ENCODE assay signal across 1 cellular context in the genomic region with DNA sequence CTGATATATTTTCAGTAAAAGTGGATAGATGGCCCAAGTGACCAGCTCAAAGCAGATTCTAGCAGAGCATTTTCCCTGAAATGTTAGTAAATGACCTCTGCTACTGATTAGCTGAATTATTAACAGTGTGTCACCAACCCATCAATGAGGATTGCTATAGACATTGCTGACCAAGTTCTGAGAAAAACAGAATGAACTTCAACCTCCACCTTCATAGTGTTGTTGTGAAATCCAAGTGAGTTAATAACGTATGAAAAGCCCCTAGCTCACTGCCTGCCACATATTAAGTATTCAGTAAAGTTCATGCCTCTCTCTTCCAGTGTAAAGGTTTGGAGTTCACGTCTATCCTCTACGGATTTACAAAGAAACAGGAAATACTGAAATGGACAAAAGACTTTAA.
TF ChIP-seq lines count a peak whose summit lies in the region.

No MANE protein-coding gene starts in this region.

TF ChIP-seq in HepG2, 621 proteins besides CTCF, POLR2A, EP300 and RAD21 (continued from another document and continues in another):
- TF ChIP-seq ZSCAN9 (CRISPR knock-in tag; IDR thresholded peaks at IDR 0.05; ENCODE audit: borderline replicate concordance) (peak; percentile 51; the same call in 1 of the 2 replicates), NONO (IDR thresholded peaks at IDR 0.05) (no peak), NONO (CRISPR knock-in tag; conservative IDR thresholded peaks at IDR 0.05) (no peak), SOX5 (CRISPR knock-in tag; IDR thresholded peaks at IDR 0.05; ENCODE audit: borderline replicate concordance) (peak; percentile 67; the same call in 1 of the 2 replicates), ZNF460 (CRISPR knock-in tag; IDR thresholded peaks at IDR 0.05; ENCODE audit: borderline replicate concordance) (no peak), ZNF883 (CRISPR knock-in tag; IDR thresholded peaks at IDR 0.05; ENCODE audit: not compliant biosample characterization) (no peak), KMT2A (CRISPR knock-in tag; IDR thresholded peaks at IDR 0.05) (peak; percentile 40; the same call in 1 of the 2 replicates), ZNF10 (CRISPR knock-in tag; IDR thresholded peaks at IDR 0.05; ENCODE audit: borderline replicate concordance, low read depth) (no peak), POGZ (CRISPR knock-in tag; IDR thresholded peaks at IDR 0.05) (peak; percentile 51; the same call in 1 of the 2 replicates), PHF21A (CRISPR knock-in tag; IDR thresholded peaks at IDR 0.05) (peak; percentile 53; the same call in 1 of the 2 replicates), ATAD3A (CRISPR knock-in tag; IDR thresholded peaks at IDR 0.05) (no peak), GATAD1 (CRISPR knock-in tag; IDR thresholded peaks at IDR 0.05) (0 out of 2 replicates have a peak, but pooled peaks have one; percentile 27), FOXA3 (CRISPR knock-in tag; IDR thresholded peaks at IDR 0.05) (peak; percentile 70), KAT8 (CRISPR knock-in tag; IDR thresholded peaks at IDR 0.05) (peak; percentile 26; the same call in 1 of the 2 replicates), GATAD2A (CRISPR knock-in tag; IDR thresholded peaks at IDR 0.05) (peak; percentile 91), ZNF33A (CRISPR knock-in tag; IDR thresholded peaks at IDR 0.05; ENCODE audit: borderline replicate concordance) (no peak), HOXA5 (CRISPR knock-in tag; IDR thresholded peaks at IDR 0.05) (no peak), ARNTL (CRISPR knock-in tag; IDR thresholded peaks at IDR 0.05) (0 out of 2 replicates have a peak, but pooled peaks have one; percentile 48), ZFP36L1 (CRISPR knock-in tag; IDR thresholded peaks at IDR 0.05) (0 out of 2 replicates have a peak, but pooled peaks have one; percentile 51), ZSCAN30 (CRISPR knock-in tag; IDR thresholded peaks at IDR 0.05) (no peak), ELF3 (CRISPR knock-in tag; IDR thresholded peaks at IDR 0.05) (0 out of 2 replicates have a peak, but pooled peaks have one; percentile 27), ZNF841 (CRISPR knock-in tag; IDR thresholded peaks at IDR 0.05; ENCODE audit: borderline replicate concordance) (no peak), NCOA2 (CRISPR knock-in tag; IDR thresholded peaks at IDR 0.05) (peak; percentile 75), MAFK (conservative IDR thresholded peaks at IDR 0.05 in 1 of 2, IDR thresholded peaks at IDR 0.05 in 1 of 2; ENCODE audit: low read length in 2 of 2) (0 out of 4 replicates have a peak, but pooled peaks of 1 of the 2 experiments have one; percentile 1), ASH2L (IDR thresholded peaks at IDR 0.05; ENCODE audit: insufficient read length, low read depth, low read length) (peak; percentile 43), ZKSCAN5 (CRISPR knock-in tag; IDR thresholded peaks at IDR 0.05) (no peak), ZNF331 (CRISPR knock-in tag; IDR thresholded peaks at IDR 0.05) (peak; percentile 32; the same call in 1 of the 2 replicates), ZNF563 (CRISPR knock-in tag; IDR thresholded peaks at IDR 0.05) (no peak), ZBTB7B (CRISPR knock-in tag; IDR thresholded peaks at IDR 0.05) (peak; percentile 51; the same call in 1 of the 2 replicates), FOXO1 (CRISPR knock-in tag; IDR thresholded peaks at IDR 0.05) (no peak), ZNF205 (CRISPR knock-in tag; IDR thresholded peaks at IDR 0.05) (0 out of 2 replicates have a peak, but pooled peaks have one; percentile 19), THYN1 (CRISPR knock-in tag; IDR thresholded peaks at IDR 0.05; ENCODE audit: borderline replicate concordance, low read depth) (no peak), ZNF773 (CRISPR knock-in tag; IDR thresholded peaks at IDR 0.05; ENCODE audit: borderline replicate concordance) (no peak), HNF4A (CRISPR knock-in tag; IDR thresholded peaks at IDR 0.05) (peak; percentile 89), MLLT10 (CRISPR knock-in tag; IDR thresholded peaks at IDR 0.05) (no peak)
- TF ChIP-seq, protein P1, sequence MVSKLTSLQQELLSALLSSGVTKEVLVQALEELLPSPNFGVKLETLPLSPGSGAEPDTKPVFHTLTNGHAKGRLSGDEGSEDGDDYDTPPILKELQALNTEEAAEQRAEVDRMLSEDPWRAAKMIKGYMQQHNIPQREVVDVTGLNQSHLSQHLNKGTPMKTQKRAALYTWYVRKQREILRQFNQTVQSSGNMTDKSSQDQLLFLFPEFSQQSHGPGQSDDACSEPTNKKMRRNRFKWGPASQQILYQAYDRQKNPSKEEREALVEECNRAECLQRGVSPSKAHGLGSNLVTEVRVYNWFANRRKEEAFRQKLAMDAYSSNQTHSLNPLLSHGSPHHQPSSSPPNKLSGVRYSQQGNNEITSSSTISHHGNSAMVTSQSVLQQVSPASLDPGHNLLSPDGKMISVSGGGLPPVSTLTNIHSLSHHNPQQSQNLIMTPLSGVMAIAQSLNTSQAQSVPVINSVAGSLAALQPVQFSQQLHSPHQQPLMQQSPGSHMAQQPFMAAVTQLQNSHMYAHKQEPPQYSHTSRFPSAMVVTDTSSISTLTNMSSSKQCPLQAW (CRISPR knock-in tag; IDR thresholded peaks at IDR 0.05), result peak; percentile 76; the same call in 1 of the 2 replicates
- TF ChIP-seq, protein P2, sequence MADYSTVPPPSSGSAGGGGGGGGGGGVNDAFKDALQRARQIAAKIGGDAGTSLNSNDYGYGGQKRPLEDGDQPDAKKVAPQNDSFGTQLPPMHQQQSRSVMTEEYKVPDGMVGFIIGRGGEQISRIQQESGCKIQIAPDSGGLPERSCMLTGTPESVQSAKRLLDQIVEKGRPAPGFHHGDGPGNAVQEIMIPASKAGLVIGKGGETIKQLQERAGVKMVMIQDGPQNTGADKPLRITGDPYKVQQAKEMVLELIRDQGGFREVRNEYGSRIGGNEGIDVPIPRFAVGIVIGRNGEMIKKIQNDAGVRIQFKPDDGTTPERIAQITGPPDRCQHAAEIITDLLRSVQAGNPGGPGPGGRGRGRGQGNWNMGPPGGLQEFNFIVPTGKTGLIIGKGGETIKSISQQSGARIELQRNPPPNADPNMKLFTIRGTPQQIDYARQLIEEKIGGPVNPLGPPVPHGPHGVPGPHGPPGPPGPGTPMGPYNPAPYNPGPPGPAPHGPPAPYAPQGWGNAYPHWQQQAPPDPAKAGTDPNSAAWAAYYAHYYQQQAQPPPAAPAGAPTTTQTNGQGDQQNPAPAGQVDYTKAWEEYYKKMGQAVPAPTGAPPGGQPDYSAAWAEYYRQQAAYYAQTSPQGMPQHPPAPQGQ (CRISPR knock-in tag; IDR thresholded peaks at IDR 0.05; ENCODE audit: borderline replicate concordance), result no peak
- TF ChIP-seq, protein P3, sequence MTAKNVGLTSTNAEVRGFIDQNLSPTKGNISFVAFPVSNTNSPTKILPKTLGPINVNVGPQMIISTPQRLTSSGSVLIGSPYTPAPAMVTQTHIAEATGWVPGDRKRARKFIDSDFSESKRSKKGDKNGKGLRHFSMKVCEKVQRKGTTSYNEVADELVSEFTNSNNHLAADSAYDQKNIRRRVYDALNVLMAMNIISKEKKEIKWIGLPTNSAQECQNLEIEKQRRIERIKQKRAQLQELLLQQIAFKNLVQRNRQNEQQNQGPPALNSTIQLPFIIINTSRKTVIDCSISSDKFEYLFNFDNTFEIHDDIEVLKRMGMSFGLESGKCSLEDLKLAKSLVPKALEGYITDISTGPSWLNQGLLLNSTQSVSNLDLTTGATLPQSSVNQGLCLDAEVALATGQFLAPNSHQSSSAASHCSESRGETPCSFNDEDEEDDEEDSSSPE (CRISPR knock-in tag; IDR thresholded peaks at IDR 0.05), result no peak
- TF ChIP-seq, protein P4, sequence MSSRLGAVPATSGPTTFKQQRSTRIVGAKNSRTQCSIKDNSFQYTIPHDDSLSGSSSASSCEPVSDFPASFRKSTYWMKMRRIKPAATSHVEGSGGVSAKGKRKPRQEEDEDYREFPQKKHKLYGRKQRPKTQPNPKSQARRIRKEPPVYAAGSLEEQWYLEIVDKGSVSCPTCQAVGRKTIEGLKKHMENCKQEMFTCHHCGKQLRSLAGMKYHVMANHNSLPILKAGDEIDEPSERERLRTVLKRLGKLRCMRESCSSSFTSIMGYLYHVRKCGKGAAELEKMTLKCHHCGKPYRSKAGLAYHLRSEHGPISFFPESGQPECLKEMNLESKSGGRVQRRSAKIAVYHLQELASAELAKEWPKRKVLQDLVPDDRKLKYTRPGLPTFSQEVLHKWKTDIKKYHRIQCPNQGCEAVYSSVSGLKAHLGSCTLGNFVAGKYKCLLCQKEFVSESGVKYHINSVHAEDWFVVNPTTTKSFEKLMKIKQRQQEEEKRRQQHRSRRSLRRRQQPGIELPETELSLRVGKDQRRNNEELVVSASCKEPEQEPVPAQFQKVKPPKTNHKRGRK (CRISPR knock-in tag; IDR thresholded peaks at IDR 0.05), result no peak
- TF ChIP-seq, protein P5, sequence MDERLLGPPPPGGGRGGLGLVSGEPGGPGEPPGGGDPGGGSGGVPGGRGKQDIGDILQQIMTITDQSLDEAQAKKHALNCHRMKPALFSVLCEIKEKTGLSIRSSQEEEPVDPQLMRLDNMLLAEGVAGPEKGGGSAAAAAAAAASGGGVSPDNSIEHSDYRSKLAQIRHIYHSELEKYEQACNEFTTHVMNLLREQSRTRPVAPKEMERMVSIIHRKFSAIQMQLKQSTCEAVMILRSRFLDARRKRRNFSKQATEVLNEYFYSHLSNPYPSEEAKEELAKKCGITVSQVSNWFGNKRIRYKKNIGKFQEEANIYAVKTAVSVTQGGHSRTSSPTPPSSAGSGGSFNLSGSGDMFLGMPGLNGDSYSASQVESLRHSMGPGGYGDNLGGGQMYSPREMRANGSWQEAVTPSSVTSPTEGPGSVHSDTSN (CRISPR knock-in tag; IDR thresholded peaks at IDR 0.05), result no peak
- TF ChIP-seq, protein P6, sequence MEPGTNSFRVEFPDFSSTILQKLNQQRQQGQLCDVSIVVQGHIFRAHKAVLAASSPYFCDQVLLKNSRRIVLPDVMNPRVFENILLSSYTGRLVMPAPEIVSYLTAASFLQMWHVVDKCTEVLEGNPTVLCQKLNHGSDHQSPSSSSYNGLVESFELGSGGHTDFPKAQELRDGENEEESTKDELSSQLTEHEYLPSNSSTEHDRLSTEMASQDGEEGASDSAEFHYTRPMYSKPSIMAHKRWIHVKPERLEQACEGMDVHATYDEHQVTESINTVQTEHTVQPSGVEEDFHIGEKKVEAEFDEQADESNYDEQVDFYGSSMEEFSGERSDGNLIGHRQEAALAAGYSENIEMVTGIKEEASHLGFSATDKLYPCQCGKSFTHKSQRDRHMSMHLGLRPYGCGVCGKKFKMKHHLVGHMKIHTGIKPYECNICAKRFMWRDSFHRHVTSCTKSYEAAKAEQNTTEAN (CRISPR knock-in tag; conservative IDR thresholded peaks at IDR 0.05), result 0 out of 2 replicates have a peak, but pooled peaks have one; percentile 52
- TF ChIP-seq, protein P7, sequence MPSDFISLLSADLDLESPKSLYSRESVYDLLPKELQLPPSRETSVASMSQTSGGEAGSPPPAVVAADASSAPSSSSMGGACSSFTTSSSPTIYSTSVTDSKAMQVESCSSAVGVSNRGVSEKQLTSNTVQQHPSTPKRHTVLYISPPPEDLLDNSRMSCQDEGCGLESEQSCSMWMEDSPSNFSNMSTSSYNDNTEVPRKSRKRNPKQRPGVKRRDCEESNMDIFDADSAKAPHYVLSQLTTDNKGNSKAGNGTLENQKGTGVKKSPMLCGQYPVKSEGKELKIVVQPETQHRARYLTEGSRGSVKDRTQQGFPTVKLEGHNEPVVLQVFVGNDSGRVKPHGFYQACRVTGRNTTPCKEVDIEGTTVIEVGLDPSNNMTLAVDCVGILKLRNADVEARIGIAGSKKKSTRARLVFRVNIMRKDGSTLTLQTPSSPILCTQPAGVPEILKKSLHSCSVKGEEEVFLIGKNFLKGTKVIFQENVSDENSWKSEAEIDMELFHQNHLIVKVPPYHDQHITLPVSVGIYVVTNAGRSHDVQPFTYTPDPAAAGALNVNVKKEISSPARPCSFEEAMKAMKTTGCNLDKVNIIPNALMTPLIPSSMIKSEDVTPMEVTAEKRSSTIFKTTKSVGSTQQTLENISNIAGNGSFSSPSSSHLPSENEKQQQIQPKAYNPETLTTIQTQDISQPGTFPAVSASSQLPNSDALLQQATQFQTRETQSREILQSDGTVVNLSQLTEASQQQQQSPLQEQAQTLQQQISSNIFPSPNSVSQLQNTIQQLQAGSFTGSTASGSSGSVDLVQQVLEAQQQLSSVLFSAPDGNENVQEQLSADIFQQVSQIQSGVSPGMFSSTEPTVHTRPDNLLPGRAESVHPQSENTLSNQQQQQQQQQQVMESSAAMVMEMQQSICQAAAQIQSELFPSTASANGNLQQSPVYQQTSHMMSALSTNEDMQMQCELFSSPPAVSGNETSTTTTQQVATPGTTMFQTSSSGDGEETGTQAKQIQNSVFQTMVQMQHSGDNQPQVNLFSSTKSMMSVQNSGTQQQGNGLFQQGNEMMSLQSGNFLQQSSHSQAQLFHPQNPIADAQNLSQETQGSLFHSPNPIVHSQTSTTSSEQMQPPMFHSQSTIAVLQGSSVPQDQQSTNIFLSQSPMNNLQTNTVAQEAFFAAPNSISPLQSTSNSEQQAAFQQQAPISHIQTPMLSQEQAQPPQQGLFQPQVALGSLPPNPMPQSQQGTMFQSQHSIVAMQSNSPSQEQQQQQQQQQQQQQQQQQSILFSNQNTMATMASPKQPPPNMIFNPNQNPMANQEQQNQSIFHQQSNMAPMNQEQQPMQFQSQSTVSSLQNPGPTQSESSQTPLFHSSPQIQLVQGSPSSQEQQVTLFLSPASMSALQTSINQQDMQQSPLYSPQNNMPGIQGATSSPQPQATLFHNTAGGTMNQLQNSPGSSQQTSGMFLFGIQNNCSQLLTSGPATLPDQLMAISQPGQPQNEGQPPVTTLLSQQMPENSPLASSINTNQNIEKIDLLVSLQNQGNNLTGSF (CRISPR knock-in tag; IDR thresholded peaks at IDR 0.05), result no peak
- TF ChIP-seq, protein P8, sequence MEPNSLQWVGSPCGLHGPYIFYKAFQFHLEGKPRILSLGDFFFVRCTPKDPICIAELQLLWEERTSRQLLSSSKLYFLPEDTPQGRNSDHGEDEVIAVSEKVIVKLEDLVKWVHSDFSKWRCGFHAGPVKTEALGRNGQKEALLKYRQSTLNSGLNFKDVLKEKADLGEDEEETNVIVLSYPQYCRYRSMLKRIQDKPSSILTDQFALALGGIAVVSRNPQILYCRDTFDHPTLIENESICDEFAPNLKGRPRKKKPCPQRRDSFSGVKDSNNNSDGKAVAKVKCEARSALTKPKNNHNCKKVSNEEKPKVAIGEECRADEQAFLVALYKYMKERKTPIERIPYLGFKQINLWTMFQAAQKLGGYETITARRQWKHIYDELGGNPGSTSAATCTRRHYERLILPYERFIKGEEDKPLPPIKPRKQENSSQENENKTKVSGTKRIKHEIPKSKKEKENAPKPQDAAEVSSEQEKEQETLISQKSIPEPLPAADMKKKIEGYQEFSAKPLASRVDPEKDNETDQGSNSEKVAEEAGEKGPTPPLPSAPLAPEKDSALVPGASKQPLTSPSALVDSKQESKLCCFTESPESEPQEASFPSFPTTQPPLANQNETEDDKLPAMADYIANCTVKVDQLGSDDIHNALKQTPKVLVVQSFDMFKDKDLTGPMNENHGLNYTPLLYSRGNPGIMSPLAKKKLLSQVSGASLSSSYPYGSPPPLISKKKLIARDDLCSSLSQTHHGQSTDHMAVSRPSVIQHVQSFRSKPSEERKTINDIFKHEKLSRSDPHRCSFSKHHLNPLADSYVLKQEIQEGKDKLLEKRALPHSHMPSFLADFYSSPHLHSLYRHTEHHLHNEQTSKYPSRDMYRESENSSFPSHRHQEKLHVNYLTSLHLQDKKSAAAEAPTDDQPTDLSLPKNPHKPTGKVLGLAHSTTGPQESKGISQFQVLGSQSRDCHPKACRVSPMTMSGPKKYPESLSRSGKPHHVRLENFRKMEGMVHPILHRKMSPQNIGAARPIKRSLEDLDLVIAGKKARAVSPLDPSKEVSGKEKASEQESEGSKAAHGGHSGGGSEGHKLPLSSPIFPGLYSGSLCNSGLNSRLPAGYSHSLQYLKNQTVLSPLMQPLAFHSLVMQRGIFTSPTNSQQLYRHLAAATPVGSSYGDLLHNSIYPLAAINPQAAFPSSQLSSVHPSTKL (CRISPR knock-in tag; IDR thresholded peaks at IDR 0.05), result peak; percentile 90
- TF ChIP-seq, protein P9, sequence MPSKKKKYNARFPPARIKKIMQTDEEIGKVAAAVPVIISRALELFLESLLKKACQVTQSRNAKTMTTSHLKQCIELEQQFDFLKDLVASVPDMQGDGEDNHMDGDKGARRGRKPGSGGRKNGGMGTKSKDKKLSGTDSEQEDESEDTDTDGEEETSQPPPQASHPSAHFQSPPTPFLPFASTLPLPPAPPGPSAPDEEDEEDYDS (CRISPR knock-in tag; IDR thresholded peaks at IDR 0.05), result peak; percentile 29; the same call in 1 of the 2 replicates
